Comparison of ENCODE assay signal across 8 cellular contexts in genomic region chr7:149027055-149027454, GRCh38. TPM values are rescaled to one million over a fixed set of nuclear protein-coding genes. Genes with fewer than 3 reads are reported as not detected.
DNase-seq lines count a peak whose midpoint lies in the region; ATAC-seq, FAIRE-seq and TF ChIP-seq lines count a peak whose summit lies in the region.
"Had no signal": no experiment of that assay in that cellular context is flagged by ENCODE, and none has a peak within 500 bp of the region (broad histone marks: within the 10 kb centered on the region; RNA-seq: fewer than 3 reads in every experiment).

No MANE protein-coding gene starts in this region.

- H3K36me3 ChIP-seq in SJSA1, result peaks cover 11% of the 10 kb centered on the region

- H3K4me3 ChIP-seq in SJSA1, result peak overlapping the region; percentile 88
- H3K4me3 ChIP-seq in fibroblast of villous mesenchyme (ENCODE audit: low read depth, low read length), result peak overlapping the region; percentile 88
- peak overlapping the region; percentile 63 to 88 (median 83) for H3K4me3 ChIP-seq in skin epidermis

- peaks cover 11% of the 10 kb centered on the region for H3K4me1 ChIP-seq in SJSA1 (replicated peaks)

- H3K27ac ChIP-seq in SJSA1 (no peak overlapping the region), skin epidermis (peak overlapping the region in 5 of 21 experiments; percentile 92 to 96 (median 93))

- no peak for ATAC-seq in activated CD4-positive, CD25-positive, alpha-beta regulatory T cell treated with anti-CD3 and anti-CD28 coated beads, Interleukin-2, amount 50 U/mL, for 24 hours

- peak; percentile 33 for DNase-seq in GM20000 (ENCODE audit: low spot score)
- DNase-seq in SJSA1 (ENCODE audit: low read depth in 1 of 2, low spot score in 2 of 2), result no peak
- no peak for DNase-seq in fibroblast of villous mesenchyme (ENCODE audit: low read depth)
- DNase-seq in GM19239 (ENCODE audit: insufficient read length, low spot score), result no peak
- no peak for DNase-seq in A172 (ENCODE audit: low spot score)
- DNase-seq: effector CD4-positive, alpha-beta T cell had no signal

- no peak for TF ChIP-seq CTCF in GM20000 (IDR thresholded peaks at IDR 0.05; ENCODE audit: extremely low read depth, missing control alignments)
- TF ChIP-seq CTCF in fibroblast of villous mesenchyme (IDR thresholded peaks at IDR 0.05; ENCODE audit: insufficient read depth, low read depth, low read length), result no peak

- FAIRE-seq in GM19239 (lab: Jason Lieb, UNC), result no peak

- H3K27me3 ChIP-seq in SJSA1 (replicated peaks), result no peaks in the 10 kb centered on the region

- no peaks in the 10 kb centered on the region for H3K9me3 ChIP-seq in SJSA1 (replicated peaks)

RNA-seq across cellular contexts. Expression of gene PDIA4, which starts 1.2 kb away (rescaled TPM):
- total RNA-seq in SJSA1 (2014; rRNA removed; shearing (Covaris generic)), result 207 and 271 TPM in 2 replicates
- total RNA-seq in fibroblast of villous mesenchyme, result 233 and 358 TPM in 2 replicates
- 228 and 275 TPM in 2 replicates for total RNA-seq in A172 (2014; rRNA removed; shearing (Covaris generic))
